In genomic region chr22:20498913-20499312, GRCh38 we compare ENCODE assay signal across 19 cellular contexts. TPM values are rescaled to one million over a fixed set of nuclear protein-coding genes. Genes with fewer than 3 reads are reported as not detected.
DNase-seq lines count a peak whose midpoint lies in the region; ATAC-seq and TF ChIP-seq lines count a peak whose summit lies in the region.
"Had no signal": no experiment of that assay in that cellular context is flagged by ENCODE, and none has a peak within 500 bp of the region (broad histone marks: within the 10 kb centered on the region; RNA-seq: fewer than 3 reads in every experiment).

No MANE protein-coding gene starts in this region.

- H3K9me3 Mint-ChIP-seq in CD4-positive, CD25-positive, alpha-beta regulatory T cell = no peaks in the 10 kb centered on the region
- H3K9me3 Mint-ChIP-seq in endothelial cell (ENCODE audit: unreplicated experiment) = no peaks in the 10 kb centered on the region
- no peaks in the 10 kb centered on the region for H3K9me3 Mint-ChIP-seq in neural crest cell
- H3K9me3 Mint-ChIP-seq in immature natural killer cell = no peaks in the 10 kb centered on the region
- H3K9me3 Mint-ChIP-seq: CD8-positive, alpha-beta memory T cell; IgD-negative memory B cell had no signal

- 50 to 68% methylated on average over 1 to 3 of the region's 3 CpGs for WGBS in gastroesophageal sphincter (ENCODE audit: low coverage in 1 of 2), 2 donors

- no peaks in the 10 kb centered on the region for H3K27me3 ChIP-seq in CD4-positive, CD25-positive, alpha-beta regulatory T cell (ENCODE audit: control insufficient read depth, insufficient read depth, low read length)
- no peaks in the 10 kb centered on the region for H3K27me3 ChIP-seq in gastroesophageal sphincter
- H3K27me3 ChIP-seq: BLaER1 had no signal

- peaks cover 2% of the 10 kb centered on the region for H3K36me3 ChIP-seq in CD4-positive, CD25-positive, alpha-beta regulatory T cell (ENCODE audit: control insufficient read depth, insufficient read depth, low read length)
- peaks cover 0 to 30% of the 10 kb centered on the region in 2 donors for H3K36me3 ChIP-seq in gastroesophageal sphincter

- no peak for ATAC-seq in CD4-positive, CD25-positive, alpha-beta regulatory T cell (ENCODE audit: low read depth in 2 of 2)
- ATAC-seq in gastroesophageal sphincter = no peak
- ATAC-seq: A549, GM12878, HepG2 had no signal

- peaks cover 5% of the 10 kb centered on the region for H3K36me3 Mint-ChIP-seq in CD4-positive, CD25-positive, alpha-beta regulatory T cell
- H3K36me3 Mint-ChIP-seq in endothelial cell (ENCODE audit: low read depth, unreplicated experiment) = peaks cover 16% of the 10 kb centered on the region
- H3K36me3 Mint-ChIP-seq in neural crest cell (ENCODE audit: low read depth) = peaks cover 4% of the 10 kb centered on the region
- H3K36me3 Mint-ChIP-seq in immature natural killer cell = peaks cover 0 to 5% (median 3%) of the 10 kb centered on the region in 3 donors

- DNase-seq in CD4-positive, CD25-positive, alpha-beta regulatory T cell = no peak
- DNase-seq in RWPE1 (ENCODE audit: low spot score) (no peak), endothelial cell (ENCODE audit: low spot score) (no peak), neural crest cell (ENCODE audit: low read depth, low spot score) (no peak), immature natural killer cell (no peak), A172 (ENCODE audit: low spot score) (no peak)
- DNase-seq: CD8-positive, alpha-beta memory T cell; COR-L47; DMS 273 treated with DMSO at 0.1 percent for 48 hours; DMS53; DND-41; EL had no signal

- H3K4me1 Mint-ChIP-seq in CD4-positive, CD25-positive, alpha-beta regulatory T cell = peaks cover 0 to 40% (median 18%) of the 10 kb centered on the region in 4 donors
- H3K4me1 Mint-ChIP-seq in endothelial cell (ENCODE audit: unreplicated experiment) (peaks cover 17% of the 10 kb centered on the region), neural crest cell (peaks cover 24% of the 10 kb centered on the region), immature natural killer cell (peaks cover 12 to 14% of the 10 kb centered on the region in 2 donors)

- no peak for TF ChIP-seq EP300 in gastroesophageal sphincter (IDR thresholded peaks at IDR 0.05)

- no peak for TF ChIP-seq POLR2A in gastroesophageal sphincter (IDR thresholded peaks at IDR 0.05)

- CTCF ChIA-PET in RWPE1 (lab: Yijun Ruan, JAX) = no interaction called here

- no peak overlapping the region for H3K27ac ChIP-seq in CD4-positive, CD25-positive, alpha-beta regulatory T cell (ENCODE audit: insufficient read depth, low read length, poor library complexity, severe bottlenecking)
- H3K27ac ChIP-seq in RWPE1 = peak overlapping the region; percentile 52
- no peak overlapping the region for H3K27ac ChIP-seq in gastroesophageal sphincter
- H3K27ac ChIP-seq: A549, BLaER1 had no signal

- H3K4me3 ChIP-seq in CD4-positive, CD25-positive, alpha-beta regulatory T cell (ENCODE audit: low read depth, low read length) = no peak overlapping the region
- H3K4me3 ChIP-seq in gastroesophageal sphincter = no peak overlapping the region
- H3K4me3 ChIP-seq: A549, BLaER1, GM12878, HAP-1 had no signal

- no peaks in the 10 kb centered on the region for H3K9me3 ChIP-seq in CD4-positive, CD25-positive, alpha-beta regulatory T cell (ENCODE audit: control insufficient read depth in 2 of 2, low read length in 2 of 2)
- H3K9me3 ChIP-seq in gastroesophageal sphincter = no peaks in the 10 kb centered on the region
- H3K9me3 ChIP-seq: A549, BLaER1, HAP-1 had no signal

- POLR2A ChIA-PET in RWPE1 (lab: Yijun Ruan, JAX; ENCODE audit: low non-redundant PET) = interaction anchor here (0.6 kb wide), 2 partner anchors 70 to 81 kb away, joined by 3 to 5 read pairs; no protein-coding TSS in a partner anchor

- TF ChIP-seq CTCF in RWPE1 (conservative IDR thresholded peaks at IDR 0.05; ENCODE audit: low read depth) (no peak), endothelial cell (IDR thresholded peaks at IDR 0.05; ENCODE audit: unreplicated experiment) (no peak), neural crest cell (conservative IDR thresholded peaks at IDR 0.05) (no peak), gastroesophageal sphincter (IDR thresholded peaks at IDR 0.05) (no peak)

- H3K27me3 Mint-ChIP-seq in CD4-positive, CD25-positive, alpha-beta regulatory T cell = no peaks in the 10 kb centered on the region
- H3K27me3 Mint-ChIP-seq in endothelial cell (ENCODE audit: unreplicated experiment) = peaks cover 7% of the 10 kb centered on the region
- no peaks in the 10 kb centered on the region for H3K27me3 Mint-ChIP-seq in neural crest cell (ENCODE audit: low read depth)
- H3K27me3 Mint-ChIP-seq in immature natural killer cell (ENCODE audit: low read depth in 3 of 3) = peaks cover 0 to 3% (median 2%) of the 10 kb centered on the region in 3 donors
- H3K27me3 Mint-ChIP-seq: IgD-negative memory B cell had no signal

- H3K4me3 Mint-ChIP-seq in CD4-positive, CD25-positive, alpha-beta regulatory T cell = peak overlapping the region in 1 of 4 donors; percentile 51
- H3K4me3 Mint-ChIP-seq in endothelial cell (ENCODE audit: unreplicated experiment) (no peak overlapping the region), neural crest cell (peak overlapping the region; percentile 50), immature natural killer cell (no peak overlapping the region)
- H3K4me3 Mint-ChIP-seq: CD8-positive, alpha-beta memory T cell had no signal

- H3K27ac Mint-ChIP-seq in CD4-positive, CD25-positive, alpha-beta regulatory T cell = peak overlapping the region in 2 of 3 donors; percentile 12 to 18
- H3K27ac Mint-ChIP-seq in endothelial cell (ENCODE audit: unreplicated experiment) (peak overlapping the region; percentile 30), neural crest cell (ENCODE audit: unreplicated experiment) (no peak overlapping the region), immature natural killer cell (no peak overlapping the region)

- peaks cover 22% of the 10 kb centered on the region for H3K4me1 ChIP-seq in CD4-positive, CD25-positive, alpha-beta regulatory T cell (ENCODE audit: control insufficient read depth, insufficient read depth, low read length, poor library complexity, severe bottlenecking)
- peaks cover 0 to 21% (median 10%) of the 10 kb centered on the region in 3 donors for H3K4me1 ChIP-seq in gastroesophageal sphincter

RNA-seq across cellular contexts. Expression of gene KLHL22, which starts 3.3 kb away (rescaled TPM):
- total RNA-seq in CD4-positive, CD25-positive, alpha-beta regulatory T cell = 55.6 TPM
- polyA plus RNA-seq in CD4-positive, CD25-positive, alpha-beta regulatory T cell = 10 to 100 TPM; 40.1 to 48.1 (median 42.4) TPM
- total RNA-seq in endothelial cell (ENCODE audit: unreplicated experiment) (19.4 TPM), neural crest cell (42.5 and 48.9 TPM in 2 replicates), gastroesophageal sphincter (10 to 100 TPM; 25.0 to 44.5 (median 33.9) TPM)
- 10 to 100 TPM; 12.8 to 26.3 (median 26.1) TPM for polyA plus RNA-seq in immature natural killer cell
- 12.0 and 13.6 TPM in 2 replicates for total RNA-seq in A172 (2014; rRNA removed; shearing (Covaris generic))

RNA-seq across cellular contexts. Expression of gene MED15, which starts 8.5 kb away (rescaled TPM):
- total RNA-seq in CD4-positive, CD25-positive, alpha-beta regulatory T cell = 397 TPM
- polyA plus RNA-seq in CD4-positive, CD25-positive, alpha-beta regulatory T cell = 10 to 100 TPM; 35.1 to 43.0 (median 38.5) TPM
- 165 TPM for total RNA-seq in endothelial cell (ENCODE audit: unreplicated experiment)
- total RNA-seq in neural crest cell = 78.6 and 84.5 TPM in 2 replicates
- 10 to 100 TPM; 30.6 to 62.3 (median 54.3) TPM for total RNA-seq in gastroesophageal sphincter
- polyA plus RNA-seq in immature natural killer cell = 10 to 100 TPM; 12.1 to 91.3 (median 23.0) TPM
- total RNA-seq in A172 (2014; rRNA removed; shearing (Covaris generic)) = 24.7 and 29.7 TPM in 2 replicates

Comparison
In these comparisons a context has a peak if more than half of its experiments do, and no peak if none do; other contexts are left out.
1. H3K27ac Mint-ChIP-seq: peak in CD4-positive, CD25-positive, alpha-beta regulatory T cell (2 of 3) and endothelial cell (single experiment); none in neural crest cell (single experiment) and immature natural killer cell (0 of 6).